Comparison of ENCODE assay signal across 28 cellular contexts in genomic region chr20:16498526-16499140, GRCh38.
"Had no signal": no experiment of that assay in that cellular context is flagged by ENCODE, and none has a peak within 500 bp of the region (broad histone marks: within the 10 kb centered on the region; RNA-seq: fewer than 3 reads in every experiment).

No MANE protein-coding gene starts in this region.

- H3K9ac ChIP-seq: parathyroid adenoma had no signal

- FAIRE-seq: colon, endometrium had no signal

- H3K79me2 ChIP-seq: hepatocyte had no signal

- H2AFZ ChIP-seq: hepatocyte, parathyroid adenoma had no signal

- H3K4me1 ChIP-seq: esophagus squamous epithelium, gastroesophageal sphincter, psoas muscle, stomach had no signal

- H3K36me3 ChIP-seq: thyroid gland had no signal

- H3K4me3 ChIP-seq: esophagus squamous epithelium, gastroesophageal sphincter, hepatocyte, psoas muscle, stomach, thyroid gland, upper lobe of left lung had no signal

- H3K27me3 ChIP-seq: esophagus squamous epithelium, gastroesophageal sphincter, hepatocyte, stomach, thyroid gland, upper lobe of left lung had no signal

- DNase-seq: activated CD4-positive, alpha-beta T cell treated with anti-CD3 and anti-CD28 coated beads for 48 hours; activated CD4-positive, alpha-beta T cell treated with anti-CD3 and anti-CD28 coated beads, Interleukin-2, amount 50 U/mL, for 48 hours; activated CD8-positive, alpha-beta memory T cell treated with anti-CD3 and anti-CD28 coated beads for 24 hours; activated effector memory CD4-positive, alpha-beta T cell treated with Interleukin-2 at 50 U/mL for 16 hours; activated naive CD4-positive, alpha-beta T cell treated with Interleukin-2 at 50 U/mL for 16 hours; anterior cingulate cortex; effector CD8-positive, alpha-beta T cell; esophagus squamous epithelium; immature natural killer cell; midbrain; naive thymus-derived CD4-positive, alpha-beta T cell; nucleus accumbens; psoas muscle; stimulated activated CD4-positive, alpha-beta T cell treated with anti-CD3 and anti-CD28 coated beads, Interleukin-15, amount 100 ng/mL, for 24 hours; stimulated activated CD4-positive, alpha-beta T cell treated with anti-CD3 and anti-CD28 coated beads, Interleukin-2, amount 100 ng/mL, for 24 hours; stimulated activated naive B cell treated with anti-CD40 and anti-IgM and Interleukin-4, amounts not matched to agents 10 μg/mL and 1 μg/mL and 100 μg/mL, for 72 hours; stomach; T1000; thyroid gland; upper lobe of left lung; WERI-Rb-1 had no signal

- ATAC-seq: activated CD4-positive, CD25-positive, alpha-beta regulatory T cell treated with anti-CD3 and anti-CD28 coated beads, Interleukin-2, amount 50 U/mL, for 24 hours; gastroesophageal sphincter; naive thymus-derived CD4-positive, alpha-beta T cell; psoas muscle; stimulated activated naive B cell treated with anti-CD40 and anti-IgM and Interleukin-4, amounts not matched to agents 10 μg/mL and 1 μg/mL and 100 μg/mL, for 72 hours had no signal

- H3K9me3 ChIP-seq: esophagus squamous epithelium, gastroesophageal sphincter, psoas muscle, stomach, thyroid gland, upper lobe of left lung had no signal

- H3K4me2 ChIP-seq: hepatocyte had no signal

- H3K27ac ChIP-seq: epithelial cell of prostate, esophagus squamous epithelium, gastroesophageal sphincter, hepatocyte, parathyroid adenoma, psoas muscle, stomach, thyroid gland, upper lobe of left lung, WERI-Rb-1 had no signal
